In genomic region chr20:41275181-41275793, GRCh38 we compare ENCODE assay signal across 1 cellular context.
TF ChIP-seq lines count a peak whose summit lies in the region.

No MANE protein-coding gene starts in this region.

TF ChIP-seq in GM23338, 12 proteins besides CTCF, POLR2A, EP300 and RAD21 (continued from another document):
- TF ChIP-seq ZNF462 (CRISPR knock-in tag; IDR thresholded peaks at IDR 0.05) = no peak
- TF ChIP-seq EZH2 (IDR thresholded peaks at IDR 0.05; ENCODE audit: low read depth, unreplicated experiment) = no peak
- TF ChIP-seq, protein P1, sequence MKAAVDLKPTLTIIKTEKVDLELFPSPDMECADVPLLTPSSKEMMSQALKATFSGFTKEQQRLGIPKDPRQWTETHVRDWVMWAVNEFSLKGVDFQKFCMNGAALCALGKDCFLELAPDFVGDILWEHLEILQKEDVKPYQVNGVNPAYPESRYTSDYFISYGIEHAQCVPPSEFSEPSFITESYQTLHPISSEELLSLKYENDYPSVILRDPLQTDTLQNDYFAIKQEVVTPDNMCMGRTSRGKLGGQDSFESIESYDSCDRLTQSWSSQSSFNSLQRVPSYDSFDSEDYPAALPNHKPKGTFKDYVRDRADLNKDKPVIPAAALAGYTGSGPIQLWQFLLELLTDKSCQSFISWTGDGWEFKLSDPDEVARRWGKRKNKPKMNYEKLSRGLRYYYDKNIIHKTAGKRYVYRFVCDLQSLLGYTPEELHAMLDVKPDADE (IDR thresholded peaks at IDR 0.05) = no peak
- TF ChIP-seq REST (IDR thresholded peaks at IDR 0.05; ENCODE audit: unreplicated experiment) = no peak
- no peak for TF ChIP-seq JUNB (IDR thresholded peaks at IDR 0.05; ENCODE audit: unreplicated experiment)
- TF ChIP-seq ZNF114 (CRISPR knock-in tag; IDR thresholded peaks at IDR 0.05) = no peak
- no peak for TF ChIP-seq CREB1 (CRISPR knock-in tag; IDR thresholded peaks at IDR 0.05; ENCODE audit: low read depth)
- no peak for TF ChIP-seq EZH2phosphoT487 (IDR thresholded peaks at IDR 0.05; ENCODE audit: unreplicated experiment)
TF ChIP-seq in GM23338: peak in this region for 0.
